Comparison of ENCODE assay signal across 18 cellular contexts in the genomic region with DNA sequence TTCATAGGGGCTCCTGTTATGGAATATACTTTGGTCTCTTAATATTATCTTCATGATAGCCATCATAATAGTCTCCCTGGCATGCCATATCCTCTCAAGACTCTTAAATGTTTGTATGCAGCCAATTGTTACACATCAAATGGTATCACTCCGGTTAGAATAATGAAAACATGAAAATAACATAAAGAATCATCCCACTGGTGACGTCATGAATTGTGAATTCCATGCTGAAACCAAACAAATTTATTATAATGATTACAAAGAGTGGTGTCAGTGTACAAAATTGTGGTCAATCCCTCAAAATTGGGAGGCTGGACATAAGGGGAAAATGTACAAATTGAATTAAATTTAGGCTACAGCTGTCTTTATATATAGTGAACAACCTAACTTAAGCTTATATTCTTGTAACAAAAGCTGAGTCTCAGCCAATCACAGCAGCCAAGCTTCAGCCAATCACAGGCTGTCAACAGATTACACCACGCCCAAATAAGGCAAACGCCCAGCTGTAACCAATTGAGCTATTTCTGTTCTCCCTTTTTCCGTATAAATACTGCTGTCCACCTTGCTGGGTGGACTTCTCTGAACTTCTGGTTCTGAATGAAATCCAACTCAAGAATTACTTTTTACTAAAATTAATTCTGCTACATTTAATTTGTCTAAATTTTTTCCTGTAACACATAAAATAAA.
"Had no signal": no experiment of that assay in that cellular context is flagged by ENCODE, and none has a peak within 500 bp of the region (broad histone marks: within the 10 kb centered on the region; RNA-seq: fewer than 3 reads in every experiment).

No MANE protein-coding gene starts in this region.

- H3K27ac ChIP-seq: hepatocyte, left ventricle myocardium inferior, ovary, right atrium auricular region, skin epidermis, tibial nerve, uterus had no signal

- H3K79me2 ChIP-seq: hepatocyte had no signal

- H3K27me3 ChIP-seq: hepatocyte, ovary, right atrium auricular region, tibial nerve, uterus had no signal

- H3K4me3 ChIP-seq: hepatocyte, left ventricle myocardium inferior, lung, ovary, right atrium auricular region, skin epidermis, tibial nerve, uterus had no signal

- H3K4me2 ChIP-seq: hepatocyte had no signal

- H3K36me3 ChIP-seq: left ventricle myocardium inferior, ovary, right atrium auricular region, tibial nerve, uterus had no signal

- H3K9me3 ChIP-seq: ovary, right atrium auricular region, uterus had no signal

- ATAC-seq: natural killer cell treated with Interleukin-12 subunit alpha and Interleukin-12 subunit beta and Interleukin-15 and Interleukin-18, amount 100 ng/mL, for 72 hours; sciatic nerve; stimulated activated effector memory CD8-positive, alpha-beta T cell treated with anti-CD3 and anti-CD28 coated beads, Interleukin-12 subunit alpha, Interleukin-12 subunit beta, amount 100 ng/mL, for 72 hours had no signal

- H3K4me1 ChIP-seq: left ventricle myocardium inferior, right atrium auricular region, tibial nerve, uterus had no signal

- H2AFZ ChIP-seq: hepatocyte had no signal

- DNase-seq: islet precursor cell; left ventricle myocardium inferior; mesendoderm; naive B cell; ovary; stimulated activated CD4-positive, alpha-beta T cell treated with anti-CD3 and anti-CD28 coated beads, Interleukin-12 subunit alpha, Interleukin-12 subunit beta, amount 100 ng/mL, for 4 hours; stimulated activated CD4-positive, alpha-beta T cell treated with anti-CD3 and anti-CD28 coated beads, Interleukin-4, amount 100 ng/mL, for 24 hours; stimulated activated naive CD4-positive, alpha-beta T cell; substantia nigra; uterus had no signal
